1 cellular context compared by ENCODE assay signal in genomic region chr7:140054751-140055150, GRCh38.
TF ChIP-seq lines count a peak whose summit lies in the region.

No MANE protein-coding gene starts in this region.

TF ChIP-seq in GM12878, 131 proteins besides CTCF, POLR2A, EP300 and RAD21:
- no peak for TF ChIP-seq NRF1 (conservative IDR thresholded peaks at IDR 0.05; ENCODE audit: low read depth, low read length)
- no peak for TF ChIP-seq FOXK2 (IDR thresholded peaks at IDR 0.05)
- no peak for TF ChIP-seq IRF5 (IDR thresholded peaks at IDR 0.05; ENCODE audit: borderline replicate concordance)
- TF ChIP-seq SMC3 (IDR thresholded peaks at IDR 0.05; ENCODE audit: borderline replicate concordance, low read length) = no peak
- no peak for TF ChIP-seq PAX5 (IDR thresholded peaks at IDR 0.05; ENCODE audit: borderline replicate concordance, low read depth, low read length)
- no peak for TF ChIP-seq SUPT20H (IDR thresholded peaks at IDR 0.05; ENCODE audit: borderline replicate concordance, control insufficient read depth, low read depth, low read length)
- no peak for TF ChIP-seq CREB1 (IDR thresholded peaks at IDR 0.05; ENCODE audit: low read depth)
- TF ChIP-seq, protein P1, sequence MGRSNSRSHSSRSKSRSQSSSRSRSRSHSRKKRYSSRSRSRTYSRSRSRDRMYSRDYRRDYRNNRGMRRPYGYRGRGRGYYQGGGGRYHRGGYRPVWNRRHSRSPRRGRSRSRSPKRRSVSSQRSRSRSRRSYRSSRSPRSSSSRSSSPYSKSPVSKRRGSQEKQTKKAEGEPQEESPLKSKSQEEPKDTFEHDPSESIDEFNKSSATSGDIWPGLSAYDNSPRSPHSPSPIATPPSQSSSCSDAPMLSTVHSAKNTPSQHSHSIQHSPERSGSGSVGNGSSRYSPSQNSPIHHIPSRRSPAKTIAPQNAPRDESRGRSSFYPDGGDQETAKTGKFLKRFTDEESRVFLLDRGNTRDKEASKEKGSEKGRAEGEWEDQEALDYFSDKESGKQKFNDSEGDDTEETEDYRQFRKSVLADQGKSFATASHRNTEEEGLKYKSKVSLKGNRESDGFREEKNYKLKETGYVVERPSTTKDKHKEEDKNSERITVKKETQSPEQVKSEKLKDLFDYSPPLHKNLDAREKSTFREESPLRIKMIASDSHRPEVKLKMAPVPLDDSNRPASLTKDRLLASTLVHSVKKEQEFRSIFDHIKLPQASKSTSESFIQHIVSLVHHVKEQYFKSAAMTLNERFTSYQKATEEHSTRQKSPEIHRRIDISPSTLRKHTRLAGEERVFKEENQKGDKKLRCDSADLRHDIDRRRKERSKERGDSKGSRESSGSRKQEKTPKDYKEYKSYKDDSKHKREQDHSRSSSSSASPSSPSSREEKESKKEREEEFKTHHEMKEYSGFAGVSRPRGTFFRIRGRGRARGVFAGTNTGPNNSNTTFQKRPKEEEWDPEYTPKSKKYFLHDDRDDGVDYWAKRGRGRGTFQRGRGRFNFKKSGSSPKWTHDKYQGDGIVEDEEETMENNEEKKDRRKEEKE (IDR thresholded peaks at IDR 0.05) = no peak
- no peak for TF ChIP-seq SIX5 (IDR thresholded peaks at IDR 0.05; ENCODE audit: low read depth, low read length, severe bottlenecking)
- TF ChIP-seq, protein P2, sequence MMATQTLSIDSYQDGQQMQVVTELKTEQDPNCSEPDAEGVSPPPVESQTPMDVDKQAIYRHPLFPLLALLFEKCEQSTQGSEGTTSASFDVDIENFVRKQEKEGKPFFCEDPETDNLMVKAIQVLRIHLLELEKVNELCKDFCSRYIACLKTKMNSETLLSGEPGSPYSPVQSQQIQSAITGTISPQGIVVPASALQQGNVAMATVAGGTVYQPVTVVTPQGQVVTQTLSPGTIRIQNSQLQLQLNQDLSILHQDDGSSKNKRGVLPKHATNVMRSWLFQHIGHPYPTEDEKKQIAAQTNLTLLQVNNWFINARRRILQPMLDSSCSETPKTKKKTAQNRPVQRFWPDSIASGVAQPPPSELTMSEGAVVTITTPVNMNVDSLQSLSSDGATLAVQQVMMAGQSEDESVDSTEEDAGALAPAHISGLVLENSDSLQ (IDR thresholded peaks at IDR 0.05) = no peak
- no peak for TF ChIP-seq MTA3 (IDR thresholded peaks at IDR 0.05; ENCODE audit: borderline replicate concordance, low read length)
- TF ChIP-seq IKZF1 (conservative IDR thresholded peaks at IDR 0.05) = no peak
- TF ChIP-seq RCOR1 (conservative IDR thresholded peaks at IDR 0.05; ENCODE audit: low read depth, low read length) = no peak
TF ChIP-seq in GM12878: peak in this region for 0.
